ENCODE assay signal across 21 cellular contexts in the genomic region with DNA sequence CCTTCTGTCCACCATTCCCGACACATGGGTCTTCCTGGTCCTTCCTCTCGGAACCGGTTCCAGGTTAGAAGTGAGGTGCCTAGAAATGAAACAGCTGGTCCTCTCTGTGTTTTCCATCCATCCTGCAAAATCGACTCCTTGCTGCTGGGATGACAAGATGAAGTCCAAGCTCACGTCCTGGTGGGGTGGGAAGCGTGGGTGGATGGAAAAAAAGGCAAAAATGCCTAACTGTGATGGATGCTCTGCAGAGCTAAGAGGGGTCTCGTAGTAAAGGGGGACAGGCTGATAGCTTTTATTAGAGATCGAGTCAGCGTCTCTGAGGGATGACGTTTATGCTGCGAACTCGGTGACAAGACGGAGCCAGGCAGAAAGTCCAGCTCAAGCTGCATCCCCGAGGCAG. TPM values are rescaled to one million over a fixed set of nuclear protein-coding genes. Genes with fewer than 3 reads are reported as not detected.
A peak's percentile ranks its signal among the peaks of the same experiment; 100 is the strongest.
DNase-seq lines count a peak whose midpoint lies in the region; ATAC-seq and TF ChIP-seq lines count a peak whose summit lies in the region.
"Had no signal": no experiment of that assay in that cellular context is flagged by ENCODE, and none has a peak within 500 bp of the region (broad histone marks: within the 10 kb centered on the region; RNA-seq: fewer than 3 reads in every experiment).

No MANE protein-coding gene starts in this region.

- POLR2A ChIA-PET in IMR-90 (lab: Charles Lee; ENCODE audit: unreplicated experiment): no interaction called here

- no peaks in the 10 kb centered on the region for H3K79me1 ChIP-seq in IMR-90 (ENCODE audit: low read depth in 1 of 2, low read length in 2 of 2)

- H3K4me3 Mint-ChIP-seq in natural killer cell: no peak overlapping the region
- H3K4me3 Mint-ChIP-seq: CD4-positive, CD25-positive, alpha-beta regulatory T cell; GM23338; HFFc6 had no signal

- H3K4me1 ChIP-seq in IMR-90 (ENCODE audit: control insufficient read depth, insufficient read depth, low read length) (no peaks in the 10 kb centered on the region), RWPE2 (ENCODE audit: insufficient read depth, poor library complexity, severe bottlenecking) (peaks cover 17% of the 10 kb centered on the region), foreskin keratinocyte (peaks cover 7% of the 10 kb centered on the region)
- H3K4me1 ChIP-seq: BE2C had no signal

- H3K14ac ChIP-seq in IMR-90 (replicated peaks; ENCODE audit: low read depth, low read length): no peak overlapping the region; the same call in 1 of the 2 replicates

- 0 out of 2 replicates have a peak, but pooled peaks cover 3% of the 10 kb centered on the region for H3K9me1 ChIP-seq in IMR-90 (ENCODE audit: insufficient read depth, low read length)

- H3K9me3 Mint-ChIP-seq in natural killer cell: no peaks in the 10 kb centered on the region
- H3K9me3 Mint-ChIP-seq: CD4-positive, CD25-positive, alpha-beta regulatory T cell; HFFc6 had no signal

- dilution Hi-C loops in IMR-90 (cut with HindIII; ENCODE audit: low sequenced_read_pairs, unreplicated experiment): no loop called here

- H4K8ac ChIP-seq in IMR-90 (ENCODE audit: low read depth in 2 of 2, low read length in 2 of 2): no peak overlapping the region

- no peak overlapping the region for H2BK5ac ChIP-seq in IMR-90 (ENCODE audit: low read depth, low read length, poor library complexity, severe bottlenecking)

- H2BK15ac ChIP-seq in IMR-90 (ENCODE audit: low read depth, low read length): no peak overlapping the region

- ATAC-seq in IMR-90 (ENCODE audit: low read depth) (no peak), RWPE2 (ENCODE audit: low read depth) (no peak), foreskin keratinocyte (no peak), GM21423 (IDR thresholded peaks at IDR 0.05; ENCODE audit: unreplicated experiment) (no peak), natural killer cell (no peak)
- ATAC-seq: HCT116 had no signal

- TF ChIP-seq POLR2A in IMR-90 (IDR thresholded peaks at IDR 0.05; ENCODE audit: low read depth, low read length): no peak

- intact Hi-C loops in IMR-90 (cut with micrococcal nuclease) (no loop called here), natural killer cell (cut with micrococcal nuclease) (no loop called here)

- H3K9me3 ChIP-seq in IMR-90 (ENCODE audit: control insufficient read depth, insufficient read depth, low read length) (peaks cover 2% of the 10 kb centered on the region), RWPE2 (ENCODE audit: severe bottlenecking) (no peaks in the 10 kb centered on the region)
- H3K9me3 ChIP-seq: BE2C had no signal

- H3K27me3 ChIP-seq in IMR-90 (ENCODE audit: control insufficient read depth, insufficient read depth, low read length): peaks cover 10% of the 10 kb centered on the region; the same call in 1 of the 2 replicates
- no peaks in the 10 kb centered on the region for H3K27me3 ChIP-seq in RWPE2 (ENCODE audit: insufficient read depth, poor library complexity, severe bottlenecking)
- no peaks in the 10 kb centered on the region for H3K27me3 ChIP-seq in foreskin keratinocyte
- H3K27me3 ChIP-seq: BE2C had no signal

- WGBS in IMR-90 (ENCODE audit: extremely low coverage in 2 of 2, insufficient read length in 1 of 2), 2 experiments: 76% methylated on average over 4 of the region's 14 CpGs; no CpG with 5 or more reads in 1 of the 2 experiments

- TF ChIP-seq RAD21 in IMR-90 (IDR thresholded peaks at IDR 0.05; ENCODE audit: low read length): no peak

- no peaks in the 10 kb centered on the region for H3K36me3 Mint-ChIP-seq in natural killer cell
- H3K36me3 Mint-ChIP-seq: CD4-positive, CD25-positive, alpha-beta regulatory T cell; IgD-negative memory B cell had no signal

- no peaks in the 10 kb centered on the region for H4K20me1 ChIP-seq in IMR-90 (ENCODE audit: insufficient read depth, low read length)

- H4K91ac ChIP-seq in IMR-90 (ENCODE audit: insufficient read depth, low read depth, low read length): no peak overlapping the region

- no TSS peak for BruUV-seq in IMR-90 (replicated peaks; lab: Mats Ljungman, UMichigan)

- no peak overlapping the region; the same call in 1 of the 2 replicates for H3K23ac ChIP-seq in IMR-90 (ENCODE audit: low read depth, low read length)

- no peak overlapping the region for H3K27ac Mint-ChIP-seq in natural killer cell
- H3K27ac Mint-ChIP-seq: CD4-positive, CD25-positive, alpha-beta regulatory T cell; GM23338; HFFc6; IgD-negative memory B cell had no signal

- H3K36me3 ChIP-seq in IMR-90 (ENCODE audit: control insufficient read depth, insufficient read depth, low read length) (no peaks in the 10 kb centered on the region), RWPE2 (ENCODE audit: low read depth) (no peaks in the 10 kb centered on the region)
- H3K36me3 ChIP-seq: BE2C had no signal

- DNase-seq in IMR-90 (no peak), RWPE2 (ENCODE audit: low spot score) (no peak), foreskin keratinocyte (no peak), NCI-H2171 treated with DMSO at 0.1 percent for 48 hours (lab: John Stamatoyannopoulos, UW) (no peak), natural killer cell (no peak)
- DNase-seq: ACHN; BE2C; C1 segment of cervical spinal cord; CD4-positive, CD25-positive, alpha-beta regulatory T cell; DMS153; DMS79; GDM1; H7; HFFc6 had no signal

- H2AK9ac ChIP-seq in IMR-90 (replicated peaks; ENCODE audit: low read depth, low read length, poor library complexity): peak overlapping the region; percentile 42

- H4K5ac ChIP-seq in IMR-90 (ENCODE audit: low read depth, low read length): no peak overlapping the region

- in situ Hi-C loops in IMR-90 (cut with MboI; ENCODE audit: low sequenced_read_pairs): no loop called here

- H3K4me3 ChIP-seq in IMR-90 (ENCODE audit: insufficient read depth, low read depth, low read length): no peak overlapping the region
- H3K4me3 ChIP-seq in RWPE2 (ENCODE audit: severe bottlenecking): no peak overlapping the region
- H3K4me3 ChIP-seq: GM23338 had no signal

- H2BK20ac ChIP-seq in IMR-90 (ENCODE audit: low read depth, low read length): no peak overlapping the region

- no peak overlapping the region for H3K18ac ChIP-seq in IMR-90 (ENCODE audit: low read depth, low read length)

- no peak overlapping the region for H3K9ac ChIP-seq in IMR-90 (ENCODE audit: low read depth, low read length)

- no peak overlapping the region for H3K4me2 ChIP-seq in IMR-90 (ENCODE audit: low read depth, low read length)
- H3K4me2 ChIP-seq: GM23338 had no signal

- H3K4me1 Mint-ChIP-seq in natural killer cell: no peaks in the 10 kb centered on the region
- H3K4me1 Mint-ChIP-seq: CD4-positive, CD25-positive, alpha-beta regulatory T cell; IgD-negative memory B cell had no signal

- H3K27ac ChIP-seq in IMR-90 (ENCODE audit: insufficient read depth, low read length) (no peak overlapping the region), RWPE2 (ENCODE audit: poor library complexity, severe bottlenecking) (peak overlapping the region; percentile 31), foreskin keratinocyte (peak overlapping the region; percentile 56)
- H3K27ac ChIP-seq: HL-60 had no signal

- H3K4ac ChIP-seq in IMR-90 (ENCODE audit: low read depth, low read length): no peak overlapping the region

- H3K27me3 Mint-ChIP-seq in natural killer cell (ENCODE audit: low read depth in 2 of 2): no peaks in the 10 kb centered on the region
- H3K27me3 Mint-ChIP-seq: CD4-positive, CD25-positive, alpha-beta regulatory T cell had no signal

- TF ChIP-seq CTCF in IMR-90 (conservative IDR thresholded peaks at IDR 0.05; ENCODE audit: low read depth, low read length) (no peak), RWPE2 (IDR thresholded peaks at IDR 0.05; ENCODE audit: poor library complexity, severe bottlenecking) (no peak), foreskin keratinocyte (conservative IDR thresholded peaks at IDR 0.05) (no peak), natural killer cell (IDR thresholded peaks at IDR 0.05) (no peak)

- no peak overlapping the region for H2AK5ac ChIP-seq in IMR-90 (ENCODE audit: low read depth, low read length)

- CTCF ChIA-PET in IMR-90 (lab: Yijun Ruan, JAX): interaction anchor here (2.2 kb wide), 1 partner anchor 138 kb away, joined by 6 read pairs; no protein-coding TSS in a partner anchor

- H2AFZ ChIP-seq in IMR-90 (replicated peaks; ENCODE audit: low read length, poor library complexity): no peak overlapping the region

- no peak overlapping the region for H3K56ac ChIP-seq in IMR-90 (ENCODE audit: extremely low read depth, insufficient read depth, low read length)

- H2BK120ac ChIP-seq in IMR-90 (ENCODE audit: low read depth, low read length): no peak overlapping the region

TF ChIP-seq in IMR-90, 13 proteins besides CTCF, POLR2A, EP300 and RAD21 (continues in another document):
- TF ChIP-seq MAFK (IDR thresholded peaks at IDR 0.05; ENCODE audit: low read depth, low read length) (no peak), RCOR1 (IDR thresholded peaks at IDR 0.05; ENCODE audit: insufficient replicate concordance, low read length) (no peak), BHLHE40 (IDR thresholded peaks at IDR 0.05; ENCODE audit: low read depth, low read length) (no peak), CEBPB (IDR thresholded peaks at IDR 0.05; ENCODE audit: low read depth, low read length) (no peak), NFE2L2 (IDR thresholded peaks at IDR 0.05; ENCODE audit: low read depth, low read length) (no peak)
- TF ChIP-seq, protein P1, sequence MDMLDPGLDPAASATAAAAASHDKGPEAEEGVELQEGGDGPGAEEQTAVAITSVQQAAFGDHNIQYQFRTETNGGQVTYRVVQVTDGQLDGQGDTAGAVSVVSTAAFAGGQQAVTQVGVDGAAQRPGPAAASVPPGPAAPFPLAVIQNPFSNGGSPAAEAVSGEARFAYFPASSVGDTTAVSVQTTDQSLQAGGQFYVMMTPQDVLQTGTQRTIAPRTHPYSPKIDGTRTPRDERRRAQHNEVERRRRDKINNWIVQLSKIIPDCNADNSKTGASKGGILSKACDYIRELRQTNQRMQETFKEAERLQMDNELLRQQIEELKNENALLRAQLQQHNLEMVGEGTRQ (IDR thresholded peaks at IDR 0.05; ENCODE audit: low read depth, low read length): no peak

RNA-seq across cellular contexts. Expression of gene CALML5, which starts 14.1 kb away (rescaled TPM):
- total RNA-seq in IMR-90 (2012; rRNA removed): not detected in 2 replicates
- polyA plus RNA-seq in IMR-90 (2012; rRNA removed): not detected in 2 replicates
- not detected in 2 replicates for polyA plus RNA-seq in IMR-90 (2012; cell fraction: cytosol; rRNA removed)
- not detected in 2 replicates for polyA plus RNA-seq in IMR-90 (2012; cell fraction: nucleus; rRNA removed; ENCODE audit: low replicate concordance)
- total RNA-seq in foreskin keratinocyte: 2.4 and 65.7 TPM in 2 replicates
- polyA plus RNA-seq in foreskin keratinocyte: 2.1 and 104 TPM in 2 replicates
- total RNA-seq in natural killer cell: not detected
- total RNA-seq: CD4-positive, CD25-positive, alpha-beta regulatory T cell; Daoy; GM23338; H7; HFFc6 had no signal
- polyA plus RNA-seq: CD4-positive, CD25-positive, alpha-beta regulatory T cell; IgD-negative memory B cell had no signal

RNA-seq across cellular contexts. Expression of gene CALML3, which starts 39.5 kb away (rescaled TPM):
- total RNA-seq in IMR-90 (2012; rRNA removed) (not detected in 2 replicates), foreskin keratinocyte (2.7 and 4.7 TPM in 2 replicates), natural killer cell (not detected)
- polyA plus RNA-seq in IMR-90 (2012; rRNA removed) (not detected in 2 replicates), foreskin keratinocyte (4.5 and 8.0 TPM in 2 replicates)
- not detected in 2 replicates for polyA plus RNA-seq in IMR-90 (2012; cell fraction: cytosol; rRNA removed)
- not detected in 2 replicates for polyA plus RNA-seq in IMR-90 (2012; cell fraction: nucleus; rRNA removed; ENCODE audit: low replicate concordance)
- total RNA-seq: CD4-positive, CD25-positive, alpha-beta regulatory T cell; Daoy; GM23338; H7; HFFc6; HT1080 had no signal
- polyA plus RNA-seq: CD4-positive, CD25-positive, alpha-beta regulatory T cell; GM23338; IgD-negative memory B cell had no signal
